Comparison of ENCODE assay signal across 1 cellular context in genomic region chr6:34071111-34071883, GRCh38.
TF ChIP-seq lines count a peak whose summit lies in the region.

No MANE protein-coding gene starts in this region.

TF ChIP-seq in K562, 482 proteins besides CTCF, POLR2A, EP300 and RAD21 (continued from another document):
- TF ChIP-seq RBM22 (IDR thresholded peaks at IDR 0.05; ENCODE audit: low read depth, low read length, poor library complexity, severe bottlenecking), result no peak
- TF ChIP-seq BRD9 (IDR thresholded peaks at IDR 0.05; ENCODE audit: low read depth, partially characterized antibody), result no peak
- peak; percentile 53; the same call in 1 of the 2 replicates for TF ChIP-seq OTX1 (CRISPR knock-in tag; IDR thresholded peaks at IDR 0.05)
- no peak for TF ChIP-seq KLF1 (tag; IDR thresholded peaks at IDR 0.05)
- TF ChIP-seq STAT5B (CRISPR knock-in tag; IDR thresholded peaks at IDR 0.05), result no peak
- TF ChIP-seq BRCA1 (IDR thresholded peaks at IDR 0.05), result no peak
- no peak for TF ChIP-seq BRCA1 (CRISPR knock-in tag; IDR thresholded peaks at IDR 0.05)
- no peak for TF ChIP-seq ZNF436 (CRISPR knock-in tag; IDR thresholded peaks at IDR 0.05)
- no peak for TF ChIP-seq CBFA2T3 (IDR thresholded peaks at IDR 0.05)
- TF ChIP-seq TSC22D4 (tag; IDR thresholded peaks at IDR 0.05), result peak; percentile 91
